8 cellular contexts compared by ENCODE assay signal in genomic region chr10:123995461-123996131, GRCh38.
DNase-seq lines count a peak whose midpoint lies in the region; ATAC-seq, FAIRE-seq and TF ChIP-seq lines count a peak whose summit lies in the region.

No MANE protein-coding gene starts in this region.

- TF ChIP-seq RAD21 in neural cell (conservative IDR thresholded peaks at IDR 0.05): peak; percentile 57

- no peaks in the 10 kb centered on the region for H3K36me3 Mint-ChIP-seq in activated CD4-positive, alpha-beta T cell treated with anti-CD3 and anti-CD28 coated beads, Interleukin-2, amount 10 ng/mL, durations not matched to agents 7 days and 5 days (ENCODE audit: low read depth)
- no peaks in the 10 kb centered on the region for H3K36me3 Mint-ChIP-seq in T-helper 2 cell treated with Interferon-gamma antibody and Interleukin-4, amounts not matched to agents 5 μg/mL and 100 μg/mL, for 36 hours (ENCODE audit: low read depth)

- POLR2A ChIA-PET in activated CD4-positive, alpha-beta T cell treated with anti-CD3 and anti-CD28 coated beads, Interleukin-2, amount 10 ng/mL, durations not matched to agents 7 days and 5 days (lab: Charles Lee): no interaction called here

- H3K9ac ChIP-seq in neural cell (ENCODE audit: low read length): no peak overlapping the region

- peaks cover 9% of the 10 kb centered on the region for H3K4me1 Mint-ChIP-seq in activated CD4-positive, alpha-beta T cell treated with anti-CD3 and anti-CD28 coated beads, Interleukin-2, amount 10 ng/mL, durations not matched to agents 7 days and 5 days
- H3K4me1 Mint-ChIP-seq in T-helper 2 cell treated with Interferon-gamma antibody and Interleukin-4, amounts not matched to agents 5 μg/mL and 100 μg/mL, for 36 hours (ENCODE audit: low read depth): peaks cover 3% of the 10 kb centered on the region

- H3K27ac Mint-ChIP-seq in activated CD4-positive, alpha-beta T cell treated with anti-CD3 and anti-CD28 coated beads, Interleukin-2, amount 10 ng/mL, durations not matched to agents 7 days and 5 days: no peak overlapping the region
- no peak overlapping the region for H3K27ac Mint-ChIP-seq in T-helper 2 cell treated with Interferon-gamma antibody and Interleukin-4, amounts not matched to agents 5 μg/mL and 100 μg/mL, for 36 hours

- H3K36me3 ChIP-seq in neural cell (ENCODE audit: insufficient read depth, low read length): no peaks in the 10 kb centered on the region

- H3K4me3 ChIP-seq in fibroblast of villous mesenchyme (ENCODE audit: low read depth, low read length) (peak overlapping the region; percentile 45), neural cell (ENCODE audit: low read length) (no peak overlapping the region)

- FAIRE-seq in HTR-8/SVneo (lab: Jason Lieb, UNC): no peak

- TF ChIP-seq CTCF in VCaP (conservative IDR thresholded peaks at IDR 0.05) (peak; percentile 55), fibroblast of villous mesenchyme (IDR thresholded peaks at IDR 0.05; ENCODE audit: insufficient read depth, low read depth, low read length) (peak; percentile 34), neural cell (IDR thresholded peaks at IDR 0.05; ENCODE audit: poor library complexity, severe bottlenecking) (peak; percentile 59)

- peak; percentile 18 for DNase-seq in activated CD4-positive, alpha-beta T cell treated with anti-CD3 and anti-CD28 coated beads, Interleukin-2, amount 10 ng/mL, durations not matched to agents 7 days and 5 days
- DNase-seq in activated CD4-positive, alpha-beta T cell treated with anti-CD3 and anti-CD28 coated beads, Interleukin-2, amount 50 U/mL, for 4 hours: no peak
- DNase-seq in HTR-8/SVneo (ENCODE audit: insufficient read length, low spot score): peak; percentile 53
- DNase-seq in fibroblast of villous mesenchyme (ENCODE audit: low read depth): peak; percentile 66
- no peak for DNase-seq in T-helper 2 cell treated with Interferon-gamma antibody and Interleukin-4, amounts not matched to agents 5 μg/mL and 100 μg/mL, for 36 hours (ENCODE audit: low spot score)

- CTCF ChIA-PET in activated CD4-positive, alpha-beta T cell treated with anti-CD3 and anti-CD28 coated beads, Interleukin-2, amount 10 ng/mL, durations not matched to agents 7 days and 5 days (lab: Charles Lee): interaction anchor here (0.7 to 5.9 kb wide), 8 partner anchors 9 to 424 kb away, joined by 3 to 71 read pairs (median 3); no protein-coding TSS in a partner anchor

- H3K27ac ChIP-seq in VCaP: no peak overlapping the region
- H3K27ac ChIP-seq in neural cell (ENCODE audit: low read length): no peak overlapping the region

- H3K4me2 ChIP-seq in neural cell (ENCODE audit: low read length): no peak overlapping the region

- H3K27me3 Mint-ChIP-seq in activated CD4-positive, alpha-beta T cell treated with anti-CD3 and anti-CD28 coated beads, Interleukin-2, amount 10 ng/mL, durations not matched to agents 7 days and 5 days: peaks cover 46% of the 10 kb centered on the region
- peaks cover 47% of the 10 kb centered on the region for H3K27me3 Mint-ChIP-seq in T-helper 2 cell treated with Interferon-gamma antibody and Interleukin-4, amounts not matched to agents 5 μg/mL and 100 μg/mL, for 36 hours (ENCODE audit: low read depth)

- no peaks in the 10 kb centered on the region for H4K20me1 ChIP-seq in neural cell (ENCODE audit: insufficient read depth)

- no peaks in the 10 kb centered on the region for H3K79me2 ChIP-seq in neural cell (replicated peaks; ENCODE audit: insufficient read depth, low read length)

- H3K27me3 ChIP-seq in neural cell (ENCODE audit: insufficient read depth, low read depth, low read length): peaks cover 11% of the 10 kb centered on the region

- H3K4me3 Mint-ChIP-seq in activated CD4-positive, alpha-beta T cell treated with anti-CD3 and anti-CD28 coated beads, Interleukin-2, amount 10 ng/mL, durations not matched to agents 7 days and 5 days: no peak overlapping the region
- H3K4me3 Mint-ChIP-seq in T-helper 2 cell treated with Interferon-gamma antibody and Interleukin-4, amounts not matched to agents 5 μg/mL and 100 μg/mL, for 36 hours: no peak overlapping the region

- ATAC-seq in GM21825 (IDR thresholded peaks at IDR 0.05; ENCODE audit: unreplicated experiment): no peak

- no peaks in the 10 kb centered on the region for H3K9me2 ChIP-seq in neural cell (ENCODE audit: insufficient read depth, low read length)

- no peak overlapping the region for H2AFZ ChIP-seq in neural cell (ENCODE audit: low read depth, low read length)

- H3F3A ChIP-seq in neural cell (ENCODE audit: insufficient read depth, low read length, poor library complexity, severe bottlenecking): no peaks in the 10 kb centered on the region

- TF ChIP-seq EP300 in neural cell (conservative IDR thresholded peaks at IDR 0.05; ENCODE audit: poor library complexity, severe bottlenecking): no peak

- H3K9me3 ChIP-seq in neural cell (ENCODE audit: low read length): no peaks in the 10 kb centered on the region

- H3K9me3 Mint-ChIP-seq in activated CD4-positive, alpha-beta T cell treated with anti-CD3 and anti-CD28 coated beads, Interleukin-2, amount 10 ng/mL, durations not matched to agents 7 days and 5 days: no peaks in the 10 kb centered on the region
- H3K9me3 Mint-ChIP-seq in T-helper 2 cell treated with Interferon-gamma antibody and Interleukin-4, amounts not matched to agents 5 μg/mL and 100 μg/mL, for 36 hours: no peaks in the 10 kb centered on the region

TF ChIP-seq in neural cell, 6 proteins besides CTCF, POLR2A, EP300 and RAD21:
- no peak for TF ChIP-seq MXI1 (conservative IDR thresholded peaks at IDR 0.05; ENCODE audit: poor library complexity, severe bottlenecking)
- no peak for TF ChIP-seq REST (IDR thresholded peaks at IDR 0.05; ENCODE audit: borderline replicate concordance)
- TF ChIP-seq SMC3 (conservative IDR thresholded peaks at IDR 0.05; ENCODE audit: poor library complexity): peak; percentile 62

Comparison
In these comparisons a context has a peak if more than half of its experiments do, and no peak if none do; other contexts are left out.
1. DNase-seq: peak in activated CD4-positive, alpha-beta T cell treated with anti-CD3 and anti-CD28 coated beads, Interleukin-2, amount 10 ng/mL, durations not matched to agents 7 days and 5 days (single experiment), HTR-8/SVneo (single experiment) and fibroblast of villous mesenchyme (single experiment); none in activated CD4-positive, alpha-beta T cell treated with anti-CD3 and anti-CD28 coated beads, Interleukin-2, amount 50 U/mL, for 4 hours (0 of 2) and T-helper 2 cell treated with Interferon-gamma antibody and Interleukin-4, amounts not matched to agents 5 μg/mL and 100 μg/mL, for 36 hours (single experiment).
2. Peak in every context shown above with its lines, with median percentiles within 50 percentile points of each other: CTCF ChIP-seq.